ENCODE assay signal across 17 cellular contexts in genomic region chr4:159284733-159285132, GRCh38.
"Had no signal": no experiment of that assay in that cellular context is flagged by ENCODE, and none has a peak within 500 bp of the region (broad histone marks: within the 10 kb centered on the region; RNA-seq: fewer than 3 reads in every experiment).

No MANE protein-coding gene starts in this region.

- DNase-seq: activated CD4-positive, alpha-beta memory T cell treated with anti-CD3 and anti-CD28 coated beads for 36 hours; activated CD4-positive, CD25-positive, alpha-beta regulatory T cell treated with anti-CD3 and anti-CD28 coated beads, Interleukin-2, amount 50 U/mL, for 72 hours; activated naive CD8-positive, alpha-beta T cell treated with anti-CD3 and anti-CD28 coated beads, Interleukin-2, amount 10 ng/mL, durations not matched to agents 7 days and 5 days; activated T-cell treated with anti-CD3 and anti-CD28 coated beads, Interleukin-2, amount 50 U/mL, for 72 hours; aorta; esophagus squamous epithelium; foreskin fibroblast; head of caudate nucleus; left ventricle myocardium inferior; retina; small intestine; transverse colon had no signal

- H3K4me1 ChIP-seq: esophagus squamous epithelium had no signal

- H3K9me3 Mint-ChIP-seq: activated CD4-positive, alpha-beta memory T cell treated with anti-CD3 and anti-CD28 coated beads for 36 hours; activated naive CD8-positive, alpha-beta T cell treated with anti-CD3 and anti-CD28 coated beads, Interleukin-2, amount 10 ng/mL, durations not matched to agents 7 days and 5 days; memory B cell; stimulated activated effector memory CD8-positive, alpha-beta T cell treated with anti-CD3 and anti-CD28 coated beads, Interleukin-12 subunit alpha, Interleukin-12 subunit beta, amount 100 ng/mL, for 72 hours; T-helper 2 cell treated with Interferon-gamma antibody and Interleukin-4, amounts not matched to agents 5 μg/mL and 100 μg/mL, for 36 hours had no signal

- H3K4me3 ChIP-seq: cardiac muscle cell, esophagus squamous epithelium, transverse colon had no signal

- H3K27me3 Mint-ChIP-seq: activated CD4-positive, alpha-beta memory T cell treated with anti-CD3 and anti-CD28 coated beads for 36 hours; activated naive CD8-positive, alpha-beta T cell treated with anti-CD3 and anti-CD28 coated beads, Interleukin-2, amount 10 ng/mL, durations not matched to agents 7 days and 5 days; memory B cell had no signal

- H3K27ac ChIP-seq: cardiac muscle cell, esophagus squamous epithelium, neutrophil, transverse colon had no signal

- H3K27ac Mint-ChIP-seq: activated CD4-positive, alpha-beta memory T cell treated with anti-CD3 and anti-CD28 coated beads for 36 hours; activated naive CD8-positive, alpha-beta T cell treated with anti-CD3 and anti-CD28 coated beads, Interleukin-2, amount 10 ng/mL, durations not matched to agents 7 days and 5 days; activated T-cell treated with anti-CD3 and anti-CD28 coated beads, Interleukin-2, amount 50 U/mL, for 72 hours; memory B cell; stimulated activated effector memory CD8-positive, alpha-beta T cell treated with anti-CD3 and anti-CD28 coated beads, Interleukin-12 subunit alpha, Interleukin-12 subunit beta, amount 100 ng/mL, for 72 hours; T-helper 2 cell treated with Interferon-gamma antibody and Interleukin-4, amounts not matched to agents 5 μg/mL and 100 μg/mL, for 36 hours had no signal

- H3K27me3 ChIP-seq: cardiac muscle cell, esophagus squamous epithelium, neutrophil, transverse colon had no signal

- ATAC-seq: activated T-cell treated with anti-CD3 and anti-CD28 coated beads, Interleukin-2, amount 50 U/mL, for 72 hours; stimulated activated effector memory CD8-positive, alpha-beta T cell treated with anti-CD3 and anti-CD28 coated beads, Interleukin-12 subunit alpha, Interleukin-12 subunit beta, amount 100 ng/mL, for 72 hours had no signal

- H3K4me3 Mint-ChIP-seq: activated CD4-positive, alpha-beta memory T cell treated with anti-CD3 and anti-CD28 coated beads for 36 hours; activated naive CD8-positive, alpha-beta T cell treated with anti-CD3 and anti-CD28 coated beads, Interleukin-2, amount 10 ng/mL, durations not matched to agents 7 days and 5 days; activated T-cell treated with anti-CD3 and anti-CD28 coated beads, Interleukin-2, amount 50 U/mL, for 72 hours; memory B cell; stimulated activated effector memory CD8-positive, alpha-beta T cell treated with anti-CD3 and anti-CD28 coated beads, Interleukin-12 subunit alpha, Interleukin-12 subunit beta, amount 100 ng/mL, for 72 hours; T-helper 2 cell treated with Interferon-gamma antibody and Interleukin-4, amounts not matched to agents 5 μg/mL and 100 μg/mL, for 36 hours had no signal

- H3K36me3 ChIP-seq: cardiac muscle cell, esophagus squamous epithelium, left ventricle myocardium inferior, neutrophil, transverse colon had no signal

- H3K9me3 ChIP-seq: esophagus squamous epithelium, left ventricle myocardium inferior, neutrophil, transverse colon had no signal
